In the genomic region with DNA sequence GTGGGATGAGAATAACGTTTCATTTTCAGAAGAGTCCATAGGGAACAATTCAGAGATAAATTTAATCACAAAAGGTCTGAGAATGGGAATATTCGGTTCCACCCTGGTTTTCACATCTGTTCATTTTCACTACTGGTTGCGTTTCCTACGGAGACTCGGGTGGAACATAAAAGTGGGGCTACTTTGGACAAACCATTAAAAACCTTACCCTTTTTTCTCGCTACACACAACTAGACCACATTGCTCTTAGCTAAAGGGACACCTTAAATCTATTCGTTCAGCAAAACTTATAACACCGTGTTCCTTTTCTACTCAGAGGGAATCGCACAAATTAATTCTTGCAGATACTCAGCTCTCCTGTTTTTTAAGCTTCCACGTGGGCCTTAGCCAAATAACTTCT, we compare ENCODE assay signal across 8 cellular contexts. TPM values are rescaled to one million over a fixed set of nuclear protein-coding genes. Genes with fewer than 3 reads are reported as not detected.
DNase-seq lines count a peak whose midpoint lies in the region; ATAC-seq and TF ChIP-seq lines count a peak whose summit lies in the region.

No MANE protein-coding gene starts in this region.

- WGBS in liver, result 66% methylated on average over 10 of the region's 10 CpGs

- peak overlapping the region in 1 of 2 donors; percentile 86 for H3K9ac ChIP-seq in liver (ENCODE audit: low read depth in 1 of 2, low read length in 2 of 2)

- TF ChIP-seq RAD21 in liver (IDR thresholded peaks at IDR 0.05), result no peak

- no peaks in the 10 kb centered on the region for H3K27me3 Mint-ChIP-seq in activated CD4-positive, alpha-beta T cell treated with anti-CD3 and anti-CD28 coated beads for 36 hours
- peaks cover 13% of the 10 kb centered on the region for H3K27me3 Mint-ChIP-seq in activated T-helper 2 cell treated with anti-CD3 and anti-CD28 coated beads, Interferon-gamma antibody, Interleukin-2, Interleukin-4, amounts not matched to agents 10 μg/mL and 5 μg/mL and 100 μg/mL, durations not matched to agents 14 hours and 24 hours and 36 hours (ENCODE audit: low read depth)

- no peak for DNase-seq in activated CD4-positive, alpha-beta T cell treated with anti-CD3 and anti-CD28 coated beads for 36 hours
- DNase-seq in activated CD4-positive, alpha-beta T cell treated with anti-CD3 and anti-CD28 coated beads for 4 hours, result no peak
- DNase-seq in activated T-helper 2 cell treated with anti-CD3 and anti-CD28 coated beads, Interferon-gamma antibody, Interleukin-2, Interleukin-4, amounts not matched to agents 10 μg/mL and 5 μg/mL and 100 μg/mL, durations not matched to agents 14 hours and 24 hours and 36 hours (ENCODE audit: low spot score), result no peak
- DNase-seq in superior temporal gyrus (ENCODE audit: extremely low spot score) (peak; percentile 82), D341Med (ENCODE audit: low spot score) (no peak), GM13976 (ENCODE audit: low spot score) (no peak)

- H3K27me3 ChIP-seq in liver (ENCODE audit: control insufficient read depth in 4 of 4, insufficient read depth in 4 of 4, low read length in 3 of 4), result no peaks in the 10 kb centered on the region

- no peaks in the 10 kb centered on the region for H3K9me3 ChIP-seq in liver (ENCODE audit: control insufficient read depth in 4 of 4, low read length in 3 of 4)

- no peaks in the 10 kb centered on the region for H3K9me3 Mint-ChIP-seq in activated CD4-positive, alpha-beta T cell treated with anti-CD3 and anti-CD28 coated beads for 36 hours (ENCODE audit: low read depth)
- H3K9me3 Mint-ChIP-seq in activated T-helper 2 cell treated with anti-CD3 and anti-CD28 coated beads, Interferon-gamma antibody, Interleukin-2, Interleukin-4, amounts not matched to agents 10 μg/mL and 5 μg/mL and 100 μg/mL, durations not matched to agents 14 hours and 24 hours and 36 hours, result no peaks in the 10 kb centered on the region

- CTCF ChIA-PET in activated CD4-positive, alpha-beta T cell treated with anti-CD3 and anti-CD28 coated beads for 36 hours (lab: Charles Lee), result interaction anchor here (0.6 to 6.4 kb wide), 30 partner anchors 8 to 1183 kb away, joined by 3 to 102 read pairs (median 4); a partner anchor contains a TSS

- peaks cover 5% of the 10 kb centered on the region for H3K36me3 Mint-ChIP-seq in activated CD4-positive, alpha-beta T cell treated with anti-CD3 and anti-CD28 coated beads for 36 hours (ENCODE audit: low read depth)
- H3K36me3 Mint-ChIP-seq in activated T-helper 2 cell treated with anti-CD3 and anti-CD28 coated beads, Interferon-gamma antibody, Interleukin-2, Interleukin-4, amounts not matched to agents 10 μg/mL and 5 μg/mL and 100 μg/mL, durations not matched to agents 14 hours and 24 hours and 36 hours (ENCODE audit: low read depth), result peaks cover 13% of the 10 kb centered on the region

- H3K27ac Mint-ChIP-seq in activated CD4-positive, alpha-beta T cell treated with anti-CD3 and anti-CD28 coated beads for 36 hours, result peak overlapping the region; percentile 99
- no peak overlapping the region for H3K27ac Mint-ChIP-seq in activated T-helper 2 cell treated with anti-CD3 and anti-CD28 coated beads, Interferon-gamma antibody, Interleukin-2, Interleukin-4, amounts not matched to agents 10 μg/mL and 5 μg/mL and 100 μg/mL, durations not matched to agents 14 hours and 24 hours and 36 hours

- peak overlapping the region in 2 of 3 donors; percentile 13 to 46 for H3K4me3 ChIP-seq in liver (ENCODE audit: low read depth in 1 of 3, low read length in 3 of 3)

- ATAC-seq in activated CD4-positive, alpha-beta T cell treated with anti-CD3 and anti-CD28 coated beads for 36 hours, result no peak
- ATAC-seq in HG03342 (IDR thresholded peaks at IDR 0.05; ENCODE audit: unreplicated experiment), result no peak

- H3K4me3 Mint-ChIP-seq in activated CD4-positive, alpha-beta T cell treated with anti-CD3 and anti-CD28 coated beads for 36 hours, result peak overlapping the region; percentile 92
- H3K4me3 Mint-ChIP-seq in activated T-helper 2 cell treated with anti-CD3 and anti-CD28 coated beads, Interferon-gamma antibody, Interleukin-2, Interleukin-4, amounts not matched to agents 10 μg/mL and 5 μg/mL and 100 μg/mL, durations not matched to agents 14 hours and 24 hours and 36 hours (ENCODE audit: low read depth), result peak overlapping the region; percentile 94

- POLR2A ChIA-PET in activated CD4-positive, alpha-beta T cell treated with anti-CD3 and anti-CD28 coated beads for 36 hours (lab: Charles Lee), result no interaction called here

- H3K4me1 ChIP-seq in liver (ENCODE audit: control insufficient read depth in 4 of 4, insufficient read depth in 4 of 4, low read length in 3 of 4), result peaks cover 2 to 43% (median 28%) of the 10 kb centered on the region in 4 donors

- H3K27ac ChIP-seq in liver (ENCODE audit: low read depth in 1 of 2, low read length in 2 of 2), result peak overlapping the region; percentile 98

- no peak for TF ChIP-seq CTCF in liver (IDR thresholded peaks at IDR 0.05; ENCODE audit: low read depth, low read length, missing input control)
- no peak for TF ChIP-seq CTCF in GM13976 (IDR thresholded peaks at IDR 0.05; ENCODE audit: borderline replicate concordance, control extremely low read depth, extremely low read depth, insufficient read depth, missing control alignments)

- in situ Hi-C loops in GM13976 (cut with MboI; ENCODE audit: low sequenced_read_pairs, unreplicated experiment), result loop anchor here (10.0 kb wide), 1 partner anchor 501 kb away; no protein-coding TSS in a partner anchor

- H3K4me1 Mint-ChIP-seq in activated CD4-positive, alpha-beta T cell treated with anti-CD3 and anti-CD28 coated beads for 36 hours, result peaks cover 40% of the 10 kb centered on the region
- H3K4me1 Mint-ChIP-seq in activated T-helper 2 cell treated with anti-CD3 and anti-CD28 coated beads, Interferon-gamma antibody, Interleukin-2, Interleukin-4, amounts not matched to agents 10 μg/mL and 5 μg/mL and 100 μg/mL, durations not matched to agents 14 hours and 24 hours and 36 hours (ENCODE audit: low read depth), result peaks cover 46% of the 10 kb centered on the region

- intact Hi-C loops in activated CD4-positive, alpha-beta T cell treated with anti-CD3 and anti-CD28 coated beads for 36 hours (cut with DNase I, micrococcal nuclease), result loop anchor here (5.0 to 10.0 kb wide), 6 partner anchors 208 to 1742 kb away; a partner anchor contains a TSS
- intact Hi-C loops in activated T-helper 2 cell treated with anti-CD3 and anti-CD28 coated beads, Interferon-gamma antibody, Interleukin-2, Interleukin-4, amounts not matched to agents 10 μg/mL and 5 μg/mL and 100 μg/mL, durations not matched to agents 14 hours and 24 hours and 36 hours (cut with micrococcal nuclease), result loop anchor here (5.0 to 10.0 kb wide), 5 partner anchors 68 to 1289 kb away; a partner anchor contains a TSS

- peaks cover 2 to 9% (median 9%) of the 10 kb centered on the region in 4 donors for H3K36me3 ChIP-seq in liver (ENCODE audit: control insufficient read depth in 4 of 4, insufficient read depth in 3 of 4, low read depth in 1 of 4, low read length in 3 of 4)

TF ChIP-seq in liver, 16 proteins besides CTCF, POLR2A, EP300 and RAD21:
- TF ChIP-seq NR2F2 (IDR thresholded peaks at IDR 0.05), result no peak
- TF ChIP-seq RXRA (IDR thresholded peaks at IDR 0.05), result no peak
- no peak for TF ChIP-seq TAF1 (conservative IDR thresholded peaks at IDR 0.05)
- no peak for TF ChIP-seq HNF4G (IDR thresholded peaks at IDR 0.05)
- TF ChIP-seq YY1 (IDR thresholded peaks at IDR 0.05), result no peak

RNA-seq across cellular contexts. Expression of a gene that starts 1.0 kb away (rescaled TPM):
- total RNA-seq in activated CD4-positive, alpha-beta T cell treated with anti-CD3 and anti-CD28 coated beads for 36 hours, result 10 to 100 TPM; 18.7 to 19.1 TPM
- total RNA-seq in activated T-helper 2 cell treated with anti-CD3 and anti-CD28 coated beads, Interferon-gamma antibody, Interleukin-2, Interleukin-4, amounts not matched to agents 10 μg/mL and 5 μg/mL and 100 μg/mL, durations not matched to agents 14 hours and 24 hours and 36 hours, result 23.5 and 23.7 TPM in 2 replicates
- total RNA-seq in liver, result 10 to 100 TPM; 17.4 to 22.8 TPM
- polyA plus RNA-seq in liver, result 1 to 10 TPM; 6.7 to 7.2 TPM

RNA-seq across cellular contexts. Expression of a gene that starts 2.6 kb away (rescaled TPM):
- 10 to 100 TPM; 49.4 to 51.1 TPM for total RNA-seq in activated CD4-positive, alpha-beta T cell treated with anti-CD3 and anti-CD28 coated beads for 36 hours
- total RNA-seq in activated T-helper 2 cell treated with anti-CD3 and anti-CD28 coated beads, Interferon-gamma antibody, Interleukin-2, Interleukin-4, amounts not matched to agents 10 μg/mL and 5 μg/mL and 100 μg/mL, durations not matched to agents 14 hours and 24 hours and 36 hours, result 52.4 and 57.0 TPM in 2 replicates
- 10 to 100 TPM; 13.6 to 28.6 TPM for total RNA-seq in liver
- 10 to 100 TPM in 1 of 2 donors, 1 to 10 TPM in 1; 6.7 to 25.3 TPM for polyA plus RNA-seq in liver
